1 cellular context compared by ENCODE assay signal in genomic region chr10:63630928-63631685, GRCh38.
TF ChIP-seq lines count a peak whose summit lies in the region.

No MANE protein-coding gene starts in this region.

TF ChIP-seq in endothelial cell of umbilical vein, 7 proteins besides CTCF, POLR2A, EP300 and RAD21 (continued from another document):
- TF ChIP-seq, protein P1, sequence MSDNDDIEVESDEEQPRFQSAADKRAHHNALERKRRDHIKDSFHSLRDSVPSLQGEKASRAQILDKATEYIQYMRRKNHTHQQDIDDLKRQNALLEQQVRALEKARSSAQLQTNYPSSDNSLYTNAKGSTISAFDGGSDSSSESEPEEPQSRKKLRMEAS (IDR thresholded peaks at IDR 0.05; ENCODE audit: insufficient read depth, insufficient read length): no peak
